1 cellular context compared by ENCODE assay signal in the genomic region with DNA sequence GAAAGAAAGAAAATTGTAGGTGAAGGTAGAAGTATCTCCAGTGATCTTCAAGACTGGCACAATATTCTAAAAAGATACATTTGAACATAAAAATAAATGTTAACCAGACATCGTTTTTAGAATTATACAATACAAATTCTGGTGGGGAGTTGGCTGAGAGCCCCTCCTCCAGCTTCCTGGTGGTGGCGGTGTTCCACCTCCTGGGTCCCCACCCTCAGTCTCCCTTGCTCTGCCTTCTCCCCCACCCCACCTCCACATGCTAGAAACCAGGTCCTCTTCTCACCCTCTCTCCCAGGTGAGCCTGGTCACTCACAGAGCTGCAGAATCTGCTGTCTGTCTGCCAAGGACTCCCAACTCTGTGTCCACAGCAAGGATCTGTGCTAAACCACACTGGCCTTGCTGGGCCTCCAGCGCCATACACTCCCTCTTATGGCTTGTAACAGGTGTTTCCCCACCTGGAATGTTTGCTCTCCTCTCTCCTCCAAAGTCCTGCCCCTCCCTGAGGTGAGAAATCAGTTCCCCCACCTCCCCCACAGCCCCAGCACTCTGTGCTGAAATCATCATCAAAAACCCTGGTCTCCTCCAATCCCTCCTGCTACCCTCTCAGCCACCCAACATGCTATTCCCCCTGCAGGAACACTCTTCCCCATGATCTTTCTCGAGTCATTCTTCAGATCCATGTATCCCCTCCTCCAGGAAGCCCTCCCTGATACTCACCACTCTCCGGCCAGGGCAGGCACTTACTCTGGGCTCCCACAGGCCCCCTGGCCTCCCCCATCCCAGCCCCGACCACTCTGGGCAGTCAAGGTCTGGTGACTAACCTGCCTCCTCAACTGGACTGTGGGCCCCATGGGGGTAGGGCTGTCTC.
TF ChIP-seq lines count a peak whose summit lies in the region.

No MANE protein-coding gene starts in this region.

TF ChIP-seq in HCT116, 20 proteins besides CTCF, POLR2A, EP300 and RAD21:
- TF ChIP-seq, protein P1, sequence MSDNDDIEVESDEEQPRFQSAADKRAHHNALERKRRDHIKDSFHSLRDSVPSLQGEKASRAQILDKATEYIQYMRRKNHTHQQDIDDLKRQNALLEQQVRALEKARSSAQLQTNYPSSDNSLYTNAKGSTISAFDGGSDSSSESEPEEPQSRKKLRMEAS (IDR thresholded peaks at IDR 0.05): no peak
- TF ChIP-seq POLR2AphosphoS5 (IDR thresholded peaks at IDR 0.05; ENCODE audit: low read depth, low read length) (no peak), SRF (IDR thresholded peaks at IDR 0.05; ENCODE audit: low read depth) (no peak), SIN3A (IDR thresholded peaks at IDR 0.05; ENCODE audit: low read depth) (no peak), CBX3 (IDR thresholded peaks at IDR 0.05; ENCODE audit: low read depth) (no peak), EZH2phosphoT487 (IDR thresholded peaks at IDR 0.05; ENCODE audit: borderline replicate concordance) (no peak), SP1 (IDR thresholded peaks at IDR 0.05; ENCODE audit: low read depth) (no peak), ZNF274 (IDR thresholded peaks at IDR 0.05; ENCODE audit: low read depth, low read length) (no peak), YY1 (IDR thresholded peaks at IDR 0.05; ENCODE audit: extremely low read depth, insufficient replicate concordance, low read depth, low read length) (no peak), FOSL1 (IDR thresholded peaks at IDR 0.05; ENCODE audit: low read depth) (no peak), EZH2 (IDR thresholded peaks at IDR 0.05) (no peak), JUND (IDR thresholded peaks at IDR 0.05) (no peak), ELF1 (IDR thresholded peaks at IDR 0.05; ENCODE audit: borderline replicate concordance, low read depth) (no peak), EGR1 (IDR thresholded peaks at IDR 0.05; ENCODE audit: low read depth) (no peak), TCF7L2 (IDR thresholded peaks at IDR 0.05; ENCODE audit: borderline replicate concordance, extremely low read depth, insufficient read depth, insufficient read length) (no peak), CEBPB (IDR thresholded peaks at IDR 0.05; ENCODE audit: low read depth) (no peak), ZFX (IDR thresholded peaks at IDR 0.05) (no peak)
- TF ChIP-seq, protein P2, sequence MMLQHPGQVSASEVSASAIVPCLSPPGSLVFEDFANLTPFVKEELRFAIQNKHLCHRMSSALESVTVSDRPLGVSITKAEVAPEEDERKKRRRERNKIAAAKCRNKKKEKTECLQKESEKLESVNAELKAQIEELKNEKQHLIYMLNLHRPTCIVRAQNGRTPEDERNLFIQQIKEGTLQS (IDR thresholded peaks at IDR 0.05): no peak
- TF ChIP-seq, protein P3, sequence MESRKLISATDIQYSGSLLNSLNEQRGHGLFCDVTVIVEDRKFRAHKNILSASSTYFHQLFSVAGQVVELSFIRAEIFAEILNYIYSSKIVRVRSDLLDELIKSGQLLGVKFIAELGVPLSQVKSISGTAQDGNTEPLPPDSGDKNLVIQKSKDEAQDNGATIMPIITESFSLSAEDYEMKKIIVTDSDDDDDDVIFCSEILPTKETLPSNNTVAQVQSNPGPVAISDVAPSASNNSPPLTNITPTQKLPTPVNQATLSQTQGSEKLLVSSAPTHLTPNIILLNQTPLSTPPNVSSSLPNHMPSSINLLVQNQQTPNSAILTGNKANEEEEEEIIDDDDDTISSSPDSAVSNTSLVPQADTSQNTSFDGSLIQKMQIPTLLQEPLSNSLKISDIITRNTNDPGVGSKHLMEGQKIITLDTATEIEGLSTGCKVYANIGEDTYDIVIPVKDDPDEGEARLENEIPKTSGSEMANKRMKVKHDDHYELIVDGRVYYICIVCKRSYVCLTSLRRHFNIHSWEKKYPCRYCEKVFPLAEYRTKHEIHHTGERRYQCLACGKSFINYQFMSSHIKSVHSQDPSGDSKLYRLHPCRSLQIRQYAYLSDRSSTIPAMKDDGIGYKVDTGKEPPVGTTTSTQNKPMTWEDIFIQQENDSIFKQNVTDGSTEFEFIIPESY (IDR thresholded peaks at IDR 0.05; ENCODE audit: extremely low read depth, insufficient replicate concordance, low read length): no peak
- TF ChIP-seq, protein P4, sequence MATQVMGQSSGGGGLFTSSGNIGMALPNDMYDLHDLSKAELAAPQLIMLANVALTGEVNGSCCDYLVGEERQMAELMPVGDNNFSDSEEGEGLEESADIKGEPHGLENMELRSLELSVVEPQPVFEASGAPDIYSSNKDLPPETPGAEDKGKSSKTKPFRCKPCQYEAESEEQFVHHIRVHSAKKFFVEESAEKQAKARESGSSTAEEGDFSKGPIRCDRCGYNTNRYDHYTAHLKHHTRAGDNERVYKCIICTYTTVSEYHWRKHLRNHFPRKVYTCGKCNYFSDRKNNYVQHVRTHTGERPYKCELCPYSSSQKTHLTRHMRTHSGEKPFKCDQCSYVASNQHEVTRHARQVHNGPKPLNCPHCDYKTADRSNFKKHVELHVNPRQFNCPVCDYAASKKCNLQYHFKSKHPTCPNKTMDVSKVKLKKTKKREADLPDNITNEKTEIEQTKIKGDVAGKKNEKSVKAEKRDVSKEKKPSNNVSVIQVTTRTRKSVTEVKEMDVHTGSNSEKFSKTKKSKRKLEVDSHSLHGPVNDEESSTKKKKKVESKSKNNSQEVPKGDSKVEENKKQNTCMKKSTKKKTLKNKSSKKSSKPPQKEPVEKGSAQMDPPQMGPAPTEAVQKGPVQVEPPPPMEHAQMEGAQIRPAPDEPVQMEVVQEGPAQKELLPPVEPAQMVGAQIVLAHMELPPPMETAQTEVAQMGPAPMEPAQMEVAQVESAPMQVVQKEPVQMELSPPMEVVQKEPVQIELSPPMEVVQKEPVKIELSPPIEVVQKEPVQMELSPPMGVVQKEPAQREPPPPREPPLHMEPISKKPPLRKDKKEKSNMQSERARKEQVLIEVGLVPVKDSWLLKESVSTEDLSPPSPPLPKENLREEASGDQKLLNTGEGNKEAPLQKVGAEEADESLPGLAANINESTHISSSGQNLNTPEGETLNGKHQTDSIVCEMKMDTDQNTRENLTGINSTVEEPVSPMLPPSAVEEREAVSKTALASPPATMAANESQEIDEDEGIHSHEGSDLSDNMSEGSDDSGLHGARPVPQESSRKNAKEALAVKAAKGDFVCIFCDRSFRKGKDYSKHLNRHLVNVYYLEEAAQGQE (IDR thresholded peaks at IDR 0.05; ENCODE audit: low read depth): no peak
